In genomic region chr11:87150936-87151335, GRCh38 we compare ENCODE assay signal across 24 cellular contexts.
DNase-seq lines count a peak whose midpoint lies in the region; ATAC-seq, FAIRE-seq and TF ChIP-seq lines count a peak whose summit lies in the region.
"Had no signal": no experiment of that assay in that cellular context is flagged by ENCODE, and none has a peak within 500 bp of the region (broad histone marks: within the 10 kb centered on the region; RNA-seq: fewer than 3 reads in every experiment).

No MANE protein-coding gene starts in this region.

- no peak overlapping the region for H3K4me3 ChIP-seq in endothelial cell of umbilical vein (replicated peaks in 1 of 3; ENCODE audit: insufficient read depth in 1 of 3, low read depth in 1 of 3, low read length in 3 of 3)
- H3K4me3 ChIP-seq: ascending aorta, esophagus squamous epithelium, GM23338, heart right ventricle, right lobe of liver had no signal

- no peaks in the 10 kb centered on the region for H3K9me1 ChIP-seq in endothelial cell of umbilical vein (replicated peaks; ENCODE audit: control insufficient read depth, extremely low read depth, insufficient read depth, low read length)

- H3K4me3 Mint-ChIP-seq in osteocyte (ENCODE audit: unreplicated experiment) = no peak overlapping the region
- H3K4me3 Mint-ChIP-seq in activated CD4-positive, alpha-beta T cell treated with anti-CD3 and anti-CD28 coated beads for 36 hours = no peak overlapping the region
- H3K4me3 Mint-ChIP-seq: activated naive CD4-positive, alpha-beta T cell treated with anti-CD3 and anti-CD28 coated beads, Interleukin-2, amount 50 U/mL, for 24 hours; effector memory CD8-positive, alpha-beta T cell; GM23338; immature natural killer cell had no signal

- TF ChIP-seq CTCF in endothelial cell of umbilical vein (IDR thresholded peaks at IDR 0.05; ENCODE audit: extremely low read depth in 1 of 2, insufficient read depth in 1 of 2, low read depth in 1 of 2, low read length in 2 of 2) (no peak), osteocyte (IDR thresholded peaks at IDR 0.05) (no peak)

- TF ChIP-seq POLR2A in endothelial cell of umbilical vein (IDR thresholded peaks at IDR 0.05; ENCODE audit: low read depth, low read length) = no peak

- H4K20me1 ChIP-seq in endothelial cell of umbilical vein (replicated peaks; ENCODE audit: control insufficient read depth, extremely low read depth, insufficient read depth, low read length) = no peaks in the 10 kb centered on the region

- dilution Hi-C loops in endothelial cell of umbilical vein (cut with MboI; ENCODE audit: extremely low pct_ligation_motif_present, low sequenced_read_pairs) = no loop called here

- peaks cover 26% of the 10 kb centered on the region for H3K4me1 Mint-ChIP-seq in osteocyte (ENCODE audit: unreplicated experiment)
- peaks cover 5% of the 10 kb centered on the region for H3K4me1 Mint-ChIP-seq in activated CD4-positive, alpha-beta T cell treated with anti-CD3 and anti-CD28 coated beads for 36 hours

- peaks cover 3% of the 10 kb centered on the region for H3K36me3 Mint-ChIP-seq in osteocyte (ENCODE audit: unreplicated experiment)
- peaks cover 6% of the 10 kb centered on the region for H3K36me3 Mint-ChIP-seq in activated CD4-positive, alpha-beta T cell treated with anti-CD3 and anti-CD28 coated beads for 36 hours (ENCODE audit: low read depth)
- H3K36me3 Mint-ChIP-seq: immature natural killer cell had no signal

- H3K9me3 Mint-ChIP-seq in osteocyte (ENCODE audit: unreplicated experiment) = peaks cover 10% of the 10 kb centered on the region
- H3K9me3 Mint-ChIP-seq in activated CD4-positive, alpha-beta T cell treated with anti-CD3 and anti-CD28 coated beads for 36 hours (ENCODE audit: low read depth) = peaks cover 5% of the 10 kb centered on the region
- H3K9me3 Mint-ChIP-seq: effector memory CD8-positive, alpha-beta T cell; GM23338; immature natural killer cell had no signal

- FAIRE-seq in endothelial cell of umbilical vein (lab: Jason Lieb, UNC) = no peak

- peak; percentile 42 for DNase-seq in EH (ENCODE audit: low read depth)
- DNase-seq in M059J (ENCODE audit: low read depth) = peak; percentile 51
- DNase-seq in endothelial cell of umbilical vein (ENCODE audit: low read depth, low spot score) = peak; percentile 61
- no peak for DNase-seq in osteocyte (ENCODE audit: extremely low spot score, unreplicated experiment)
- DNase-seq in activated CD4-positive, alpha-beta T cell treated with anti-CD3 and anti-CD28 coated beads for 36 hours = no peak
- no peak for DNase-seq in caudate nucleus (lab: John Stamatoyannopoulos, UW)
- no peak for DNase-seq in 8988T
- no peak for DNase-seq in inferior parietal cortex (ENCODE audit: extremely low spot score)
- DNase-seq: activated CD8-positive, alpha-beta memory T cell treated with anti-CD3 and anti-CD28 coated beads for 24 hours; BE2C; DMS79; effector memory CD8-positive, alpha-beta T cell; esophagus squamous epithelium; heart right ventricle; immature natural killer cell; NCI-H1092 treated with DMSO at 0.1 percent for 48 hours; NCI-H2029; OCI-M1; posterior cingulate gyrus; right lobe of liver; SHP77 had no signal

- H2AFZ ChIP-seq in endothelial cell of umbilical vein (ENCODE audit: low read depth, low read length) = no peak overlapping the region
- H2AFZ ChIP-seq: GM23338 had no signal

- H3K27ac ChIP-seq in endothelial cell of umbilical vein (ENCODE audit: insufficient read depth, low read depth, low read length) (no peak overlapping the region), caudate nucleus (ENCODE audit: low read depth, low read length) (no peak overlapping the region)
- H3K27ac ChIP-seq: ascending aorta, esophagus squamous epithelium, right lobe of liver had no signal

- CTCF ChIA-PET in endothelial cell of umbilical vein (lab: Charles Lee) = no interaction called here
- CTCF ChIA-PET in activated CD4-positive, alpha-beta T cell treated with anti-CD3 and anti-CD28 coated beads for 36 hours (lab: Charles Lee) = no interaction called here

- no peaks in the 10 kb centered on the region for H3K79me2 ChIP-seq in endothelial cell of umbilical vein (ENCODE audit: control insufficient read depth, insufficient read depth, low read length)

- no peaks in the 10 kb centered on the region for H3K9me3 ChIP-seq in endothelial cell of umbilical vein (replicated peaks; ENCODE audit: control insufficient read depth, insufficient read depth, low read length)
- H3K9me3 ChIP-seq: ascending aorta, BE2C, esophagus squamous epithelium, right lobe of liver had no signal

- no TSS peak for BruUV-seq in endothelial cell of umbilical vein (replicated peaks; lab: Mats Ljungman, UMichigan)

- H3K27me3 Mint-ChIP-seq in osteocyte (ENCODE audit: unreplicated experiment) = no peaks in the 10 kb centered on the region
- H3K27me3 Mint-ChIP-seq in activated CD4-positive, alpha-beta T cell treated with anti-CD3 and anti-CD28 coated beads for 36 hours = no peaks in the 10 kb centered on the region
- H3K27me3 Mint-ChIP-seq: activated naive CD4-positive, alpha-beta T cell treated with anti-CD3 and anti-CD28 coated beads, Interleukin-2, amount 50 U/mL, for 24 hours; effector memory CD8-positive, alpha-beta T cell had no signal

- ATAC-seq in activated CD4-positive, alpha-beta T cell treated with anti-CD3 and anti-CD28 coated beads for 36 hours = no peak
- ATAC-seq: effector memory CD8-positive, alpha-beta T cell; GM23338 had no signal

- H3K27me3 ChIP-seq in endothelial cell of umbilical vein (ENCODE audit: control insufficient read depth in 2 of 2, insufficient read depth in 2 of 2, low read length in 2 of 2) = no peaks in the 10 kb centered on the region
- H3K27me3 ChIP-seq: ascending aorta, BE2C, esophagus squamous epithelium, heart right ventricle, right lobe of liver had no signal

- H3K9ac ChIP-seq in endothelial cell of umbilical vein (replicated peaks; ENCODE audit: extremely low read depth, insufficient read depth, low read length) = no peak overlapping the region

- peak overlapping the region; percentile 10 for H3K4me2 ChIP-seq in endothelial cell of umbilical vein (ENCODE audit: insufficient read depth, low read length)
- H3K4me2 ChIP-seq: GM23338 had no signal

- POLR2A ChIA-PET in endothelial cell of umbilical vein (lab: Charles Lee) = no interaction called here
- POLR2A ChIA-PET in activated CD4-positive, alpha-beta T cell treated with anti-CD3 and anti-CD28 coated beads for 36 hours (lab: Charles Lee) = no interaction called here

- no peaks in the 10 kb centered on the region for H3K36me3 ChIP-seq in endothelial cell of umbilical vein (ENCODE audit: control insufficient read depth in 2 of 2, extremely low read depth in 1 of 2, insufficient read depth in 2 of 2, low read length in 2 of 2)
- H3K36me3 ChIP-seq: ascending aorta, BE2C, esophagus squamous epithelium, heart right ventricle, right lobe of liver had no signal

- peaks cover 13% of the 10 kb centered on the region for H3K4me1 ChIP-seq in endothelial cell of umbilical vein (ENCODE audit: control insufficient read depth, extremely low read depth, insufficient read depth, low read length)
- H3K4me1 ChIP-seq: BE2C, esophagus squamous epithelium, right lobe of liver had no signal

- peak overlapping the region; percentile 53 for H3K27ac Mint-ChIP-seq in osteocyte (ENCODE audit: unreplicated experiment)
- no peak overlapping the region for H3K27ac Mint-ChIP-seq in activated CD4-positive, alpha-beta T cell treated with anti-CD3 and anti-CD28 coated beads for 36 hours
- H3K27ac Mint-ChIP-seq: activated naive CD4-positive, alpha-beta T cell treated with anti-CD3 and anti-CD28 coated beads, Interleukin-2, amount 50 U/mL, for 24 hours; effector memory CD8-positive, alpha-beta T cell; GM23338; immature natural killer cell had no signal

- intact Hi-C loops in endothelial cell of umbilical vein (cut with micrococcal nuclease) = no loop called here
- intact Hi-C loops in activated CD4-positive, alpha-beta T cell treated with anti-CD3 and anti-CD28 coated beads for 36 hours (cut with DNase I, micrococcal nuclease) = no loop called here

TF ChIP-seq in endothelial cell of umbilical vein, 7 proteins besides CTCF, POLR2A, EP300 and RAD21:
- TF ChIP-seq, protein P1, sequence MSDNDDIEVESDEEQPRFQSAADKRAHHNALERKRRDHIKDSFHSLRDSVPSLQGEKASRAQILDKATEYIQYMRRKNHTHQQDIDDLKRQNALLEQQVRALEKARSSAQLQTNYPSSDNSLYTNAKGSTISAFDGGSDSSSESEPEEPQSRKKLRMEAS (IDR thresholded peaks at IDR 0.05; ENCODE audit: insufficient read depth, insufficient read length) = no peak
- TF ChIP-seq FOS (IDR thresholded peaks at IDR 0.05; ENCODE audit: borderline replicate concordance, insufficient read depth, low read length) (no peak), GATA2 (IDR thresholded peaks at IDR 0.05; ENCODE audit: insufficient read depth, insufficient read length, low read depth, low read length) (no peak), EZH2 (IDR thresholded peaks at IDR 0.05; ENCODE audit: borderline replicate concordance, low read depth, low read length, severe bottlenecking) (no peak), JUN (IDR thresholded peaks at IDR 0.05; ENCODE audit: borderline replicate concordance, insufficient read depth, insufficient read length, low read depth) (no peak), POLR2AphosphoS5 (IDR thresholded peaks at IDR 0.05; ENCODE audit: insufficient read depth, low read depth, low read length) (no peak), MYC (IDR thresholded peaks at IDR 0.05; ENCODE audit: low read depth, low read length) (no peak)

Comparison
In these comparisons a context has a peak if more than half of its experiments do, and no peak if none do; other contexts are left out.
1. DNase-seq: peak in EH (single experiment), M059J (single experiment) and endothelial cell of umbilical vein (single experiment); none in osteocyte (single experiment), activated CD4-positive, alpha-beta T cell treated with anti-CD3 and anti-CD28 coated beads for 36 hours (single experiment), caudate nucleus (0 of 61), 8988T (single experiment) and inferior parietal cortex (single experiment).